In the genomic region with DNA sequence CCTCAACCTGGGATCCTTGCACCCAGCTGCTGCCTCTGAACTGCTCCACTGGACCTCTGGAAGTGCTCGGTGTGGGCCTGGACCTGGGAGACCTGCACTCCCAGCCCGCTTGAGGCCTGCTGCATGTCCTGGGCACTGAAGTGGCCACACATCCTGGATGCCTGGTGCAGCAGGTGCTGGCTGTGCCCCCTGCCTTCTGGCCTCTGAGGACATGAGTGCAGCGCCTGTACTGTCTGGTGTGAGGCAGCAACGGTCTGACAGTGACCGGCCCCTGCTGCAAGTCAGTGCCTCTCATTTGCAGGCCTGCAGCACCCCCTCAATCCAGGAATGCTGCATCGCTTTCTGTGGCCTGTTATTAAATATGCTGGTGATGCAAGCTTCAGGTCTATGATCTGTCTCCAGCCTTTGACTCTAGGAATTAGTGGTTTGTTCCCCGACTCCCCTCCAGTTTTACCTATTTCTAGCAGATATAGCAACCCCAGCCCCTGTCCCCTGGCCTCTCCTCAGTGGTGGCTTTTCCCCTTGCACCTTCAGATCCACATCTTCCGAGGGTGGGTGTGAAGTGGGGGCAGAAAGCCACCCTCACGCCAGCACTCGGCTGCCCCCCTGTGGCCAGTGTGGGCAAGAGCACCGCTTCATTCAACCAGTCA, we compare ENCODE assay signal across 8 cellular contexts. TPM values are rescaled to one million over a fixed set of nuclear protein-coding genes. Genes with fewer than 3 reads are reported as not detected.
DNase-seq lines count a peak whose midpoint lies in the region; ATAC-seq and TF ChIP-seq lines count a peak whose summit lies in the region.

No MANE protein-coding gene starts in this region.

- no peak for ATAC-seq in HG03097 (IDR thresholded peaks at IDR 0.05; ENCODE audit: low FRiP score, unreplicated experiment)
- ATAC-seq in HG02610 (IDR thresholded peaks at IDR 0.05; ENCODE audit: unreplicated experiment): no peak

- no peaks in the 10 kb centered on the region for H3K27me3 ChIP-seq in GM06990 (replicated peaks; ENCODE audit: control insufficient read depth, insufficient read depth, low read length)

- H3K4me3 ChIP-seq in GM06990 (replicated peaks; ENCODE audit: low read depth, low read length): no peak overlapping the region

- H3K27ac ChIP-seq in angular gyrus (ENCODE audit: low read depth, low read length): peak overlapping the region; percentile 4

- peak; percentile 97 for TF ChIP-seq CTCF in GM06990 (IDR thresholded peaks at IDR 0.05; ENCODE audit: insufficient read depth, low read length, poor library complexity, severe bottlenecking)

- DNase-seq in GM06990 (ENCODE audit: extremely low read depth, insufficient read length) (peak; percentile 49), M059J (ENCODE audit: low read depth) (peak; percentile 42), T-helper 9 cell (peak; percentile 66), hypothalamus (lab: John Stamatoyannopoulos, UW) (peak in 33 of 51 donors; percentile 6 to 70 (median 29))
- peak; percentile 66 for DNase-seq in stimulated activated CD4-positive, alpha-beta T cell treated with anti-CD3 and anti-CD28 coated beads, Interleukin-12 subunit alpha, Interleukin-12 subunit beta, amount 100 ng/mL, for 4 hours

- no peaks in the 10 kb centered on the region; the same call in none of the 2 replicates for H3K36me3 ChIP-seq in GM06990 (ENCODE audit: control insufficient read depth, insufficient read depth, low read length)

RNA-seq across cellular contexts. Expression of a gene that starts 3.6 kb away (rescaled TPM):
- total RNA-seq in M059J (2014; rRNA removed; shearing (Covaris generic)): not detected in 2 replicates

RNA-seq across cellular contexts. Expression of a gene that starts 13.3 kb away (rescaled TPM):
- 52.6 and 62.0 TPM in 2 replicates for total RNA-seq in M059J (2014; rRNA removed; shearing (Covaris generic))

RNA-seq across cellular contexts. Expression of a gene that starts 31.9 kb away (rescaled TPM):
- total RNA-seq in M059J (2014; rRNA removed; shearing (Covaris generic)): 0.84 and 2.5 TPM in 2 replicates
